Comparison of ENCODE assay signal across 9 cellular contexts in genomic region chr5:112878760-112879159, GRCh38. TPM values are rescaled to one million over a fixed set of nuclear protein-coding genes. Genes with fewer than 3 reads are reported as not detected.
A peak's percentile ranks its signal among the peaks of the same experiment; 100 is the strongest.
DNase-seq lines count a peak whose midpoint lies in the region; ATAC-seq and TF ChIP-seq lines count a peak whose summit lies in the region.
"Had no signal": no experiment of that assay in that cellular context is flagged by ENCODE, and none has a peak within 500 bp of the region (broad histone marks: within the 10 kb centered on the region; RNA-seq: fewer than 3 reads in every experiment).

No MANE protein-coding gene starts in this region.

- intact Hi-C loops in activated CD4-positive, alpha-beta T cell treated with anti-CD3 and anti-CD28 coated beads, Interleukin-2, amount 10 ng/mL, durations not matched to agents 24 days and 14 days (cut with micrococcal nuclease): loop anchor here (2.0 to 5.0 kb wide), 4 partner anchors 18 to 99 kb away; partner anchors contain the start of genes DCP2, REEP5 and SRP19

- TF ChIP-seq CTCF in fibroblast of villous mesenchyme (IDR thresholded peaks at IDR 0.05; ENCODE audit: insufficient read depth, low read depth, low read length): no peak

- DNase-seq in activated T-cell treated with anti-CD3 and anti-CD28 coated beads for 1 hour (ENCODE audit: low read depth) (peak; percentile 12), fibroblast of villous mesenchyme (ENCODE audit: low read depth) (peak; percentile 57), NCI-H2081 treated with DMSO at 0.1 percent for 48 hours (lab: John Stamatoyannopoulos, UW) (no peak), retina (no peak), GM03348 (ENCODE audit: low spot score) (no peak)
- no peak for DNase-seq in activated T-cell treated with anti-CD3 and anti-CD28 coated beads, Interleukin-2, amount 50 U/mL, for 1 hour
- DNase-seq in activated CD4-positive, alpha-beta T cell treated with anti-CD3 and anti-CD28 coated beads, Interleukin-2, amount 10 ng/mL, durations not matched to agents 24 days and 14 days: peak; percentile 88
- peak; percentile 12 for DNase-seq in stimulated activated naive B cell treated with anti-CD40 and anti-IgM and Interleukin-4, amounts not matched to agents 10 μg/mL and 1 μg/mL and 100 μg/mL, for 72 hours

- peak; percentile 94 to 98 for ATAC-seq in stimulated activated naive B cell treated with anti-CD40 and anti-IgM and Interleukin-4, amounts not matched to agents 10 μg/mL and 1 μg/mL and 100 μg/mL, for 72 hours (replicated peaks)

- H3K27ac Mint-ChIP-seq in activated CD4-positive, alpha-beta T cell treated with anti-CD3 and anti-CD28 coated beads, Interleukin-2, amount 10 ng/mL, durations not matched to agents 24 days and 14 days: peak overlapping the region; percentile 68
- peak overlapping the region; percentile 90 for H3K27ac Mint-ChIP-seq in stimulated activated naive B cell treated with anti-CD40 and anti-IgM and Interleukin-4, amounts not matched to agents 10 μg/mL and 1 μg/mL and 100 μg/mL, for 72 hours

- H3K9me3 Mint-ChIP-seq in activated CD4-positive, alpha-beta T cell treated with anti-CD3 and anti-CD28 coated beads, Interleukin-2, amount 10 ng/mL, durations not matched to agents 24 days and 14 days: no peaks in the 10 kb centered on the region
- H3K9me3 Mint-ChIP-seq in stimulated activated naive B cell treated with anti-CD40 and anti-IgM and Interleukin-4, amounts not matched to agents 10 μg/mL and 1 μg/mL and 100 μg/mL, for 72 hours: no peaks in the 10 kb centered on the region

- peaks cover 33% of the 10 kb centered on the region for H3K4me1 Mint-ChIP-seq in activated CD4-positive, alpha-beta T cell treated with anti-CD3 and anti-CD28 coated beads, Interleukin-2, amount 10 ng/mL, durations not matched to agents 24 days and 14 days
- H3K4me1 Mint-ChIP-seq in stimulated activated naive B cell treated with anti-CD40 and anti-IgM and Interleukin-4, amounts not matched to agents 10 μg/mL and 1 μg/mL and 100 μg/mL, for 72 hours: peaks cover 17 to 27% of the 10 kb centered on the region in 2 donors

- H3K4me3 Mint-ChIP-seq in activated CD4-positive, alpha-beta T cell treated with anti-CD3 and anti-CD28 coated beads, Interleukin-2, amount 10 ng/mL, durations not matched to agents 24 days and 14 days: peak overlapping the region; percentile 57
- peak overlapping the region; percentile 44 to 63 for H3K4me3 Mint-ChIP-seq in stimulated activated naive B cell treated with anti-CD40 and anti-IgM and Interleukin-4, amounts not matched to agents 10 μg/mL and 1 μg/mL and 100 μg/mL, for 72 hours

- no peaks in the 10 kb centered on the region for H3K27me3 Mint-ChIP-seq in activated CD4-positive, alpha-beta T cell treated with anti-CD3 and anti-CD28 coated beads, Interleukin-2, amount 10 ng/mL, durations not matched to agents 24 days and 14 days
- no peaks in the 10 kb centered on the region for H3K27me3 Mint-ChIP-seq in stimulated activated naive B cell treated with anti-CD40 and anti-IgM and Interleukin-4, amounts not matched to agents 10 μg/mL and 1 μg/mL and 100 μg/mL, for 72 hours

- peaks cover 41% of the 10 kb centered on the region for H3K36me3 Mint-ChIP-seq in activated CD4-positive, alpha-beta T cell treated with anti-CD3 and anti-CD28 coated beads, Interleukin-2, amount 10 ng/mL, durations not matched to agents 24 days and 14 days (ENCODE audit: low read depth)
- peaks cover 13 to 24% of the 10 kb centered on the region in 2 donors for H3K36me3 Mint-ChIP-seq in stimulated activated naive B cell treated with anti-CD40 and anti-IgM and Interleukin-4, amounts not matched to agents 10 μg/mL and 1 μg/mL and 100 μg/mL, for 72 hours

- no peak overlapping the region for H3K4me3 ChIP-seq in fibroblast of villous mesenchyme (ENCODE audit: low read depth, low read length)
- H3K4me3 ChIP-seq: BLaER1 had no signal

RNA-seq across cellular contexts. Expression of gene SRP19, which starts 17.7 kb away (rescaled TPM):
- total RNA-seq in activated CD4-positive, alpha-beta T cell treated with anti-CD3 and anti-CD28 coated beads, Interleukin-2, amount 10 ng/mL, durations not matched to agents 24 days and 14 days: 67.4 and 74.3 TPM in 2 replicates
- total RNA-seq in fibroblast of villous mesenchyme: 56.7 and 84.6 TPM in 2 replicates

RNA-seq across cellular contexts. Expression of gene REEP5, which starts 43.3 kb away (rescaled TPM):
- total RNA-seq in activated CD4-positive, alpha-beta T cell treated with anti-CD3 and anti-CD28 coated beads, Interleukin-2, amount 10 ng/mL, durations not matched to agents 24 days and 14 days: 74.4 and 75.3 TPM in 2 replicates
- 47.0 and 48.8 TPM in 2 replicates for total RNA-seq in fibroblast of villous mesenchyme

Comparison
In these comparisons a context has a peak if more than half of its experiments do, and no peak if none do; other contexts are left out.
1. DNase-seq: peak in activated T-cell treated with anti-CD3 and anti-CD28 coated beads for 1 hour (single experiment), activated CD4-positive, alpha-beta T cell treated with anti-CD3 and anti-CD28 coated beads, Interleukin-2, amount 10 ng/mL, durations not matched to agents 24 days and 14 days (single experiment), fibroblast of villous mesenchyme (single experiment) and stimulated activated naive B cell treated with anti-CD40 and anti-IgM and Interleukin-4, amounts not matched to agents 10 μg/mL and 1 μg/mL and 100 μg/mL, for 72 hours (single experiment); none in activated T-cell treated with anti-CD3 and anti-CD28 coated beads, Interleukin-2, amount 50 U/mL, for 1 hour (single experiment), NCI-H2081 treated with DMSO at 0.1 percent for 48 hours (single experiment), retina (single experiment) and GM03348 (single experiment).